31 cellular contexts compared by ENCODE assay signal in the genomic region with DNA sequence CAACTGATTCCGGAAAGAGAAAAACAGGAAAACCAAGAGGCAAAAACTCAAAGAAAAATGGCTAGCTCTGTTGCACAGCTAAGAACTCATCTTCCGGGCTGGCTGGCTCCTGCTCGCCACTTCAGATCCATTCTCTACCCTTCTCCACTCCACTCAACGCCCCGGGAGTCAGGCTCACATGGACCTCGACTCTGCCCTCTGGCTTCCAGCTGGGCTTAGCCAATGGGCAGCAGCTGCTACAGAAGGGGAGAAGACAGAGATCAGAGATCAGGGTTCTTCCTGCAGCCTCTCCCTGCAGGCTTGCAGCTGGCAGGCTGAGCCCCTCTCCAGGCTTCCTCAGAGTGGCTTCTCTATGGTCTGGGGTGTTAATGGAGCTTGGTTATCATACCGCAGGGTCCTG.
"Had no signal": no experiment of that assay in that cellular context is flagged by ENCODE, and none has a peak within 500 bp of the region (broad histone marks: within the 10 kb centered on the region; RNA-seq: fewer than 3 reads in every experiment).

No MANE protein-coding gene starts in this region.

- H3K36me3 ChIP-seq: neutrophil, ovary, prostate gland, uterus had no signal

- H3K4me3 ChIP-seq: ovary, prostate gland, smooth muscle cell, uterus had no signal

- DNase-seq: activated CD4-positive, alpha-beta memory T cell treated with anti-CD3 and anti-CD28 coated beads for 36 hours; activated CD4-positive, alpha-beta T cell treated with anti-CD3 and anti-CD28 coated beads, Interleukin-2, amount 10 ng/mL, durations not matched to agents 24 days and 14 days; activated CD8-positive, alpha-beta memory T cell treated with anti-CD3 and anti-CD28 coated beads, Interleukin-2, amount 50 U/mL, for 48 hours; activated gamma-delta T cell treated with Interleukin-2 at 50 U/mL for 16 hours; activated naive CD4-positive, alpha-beta T cell treated with anti-CD3 and anti-CD28 coated beads, Interleukin-2, amount 50 U/mL, for 16 hours; activated T-cell treated with anti-CD3 and anti-CD28 coated beads, Interleukin-2, amount 50 U/mL, for 4 hours; amniotic stem cell; caudate nucleus; cortex of kidney; effector memory CD8-positive, alpha-beta T cell; erythroblast; head of caudate nucleus; hippocampal formation; left cardiac atrium; left ventricle myocardium superior; mammary epithelial cell; naive B cell; nephron progenitor cell; ovary; retina; stimulated activated CD4-positive, alpha-beta T cell treated with anti-CD3 and anti-CD28 coated beads, Interleukin-1b, Interleukin-23, amount 100 ng/mL, for 48 hours; stimulated activated CD4-positive, alpha-beta T cell treated with anti-CD3 and anti-CD28 coated beads, Interleukin-4, amount 100 ng/mL, for 4 hours; stimulated activated CD8-positive, alpha-beta memory T cell treated with anti-CD3 and anti-CD28 coated beads, Interleukin-4, amount 100 ng/mL, for 48 hours; stimulated activated naive CD8-positive, alpha-beta T cell treated with anti-CD3 and anti-CD28 coated beads, Interleukin-15, amount 100 ng/mL, for 72 hours; substantia nigra; uterus had no signal

- H3K9me3 ChIP-seq: neutrophil, ovary, prostate gland, uterus had no signal

- H3K27me3 ChIP-seq: neutrophil, ovary, uterus had no signal

- H3K27ac ChIP-seq: neutrophil, ovary, prostate gland, uterus had no signal

- ATAC-seq: activated T-cell treated with anti-CD3 and anti-CD28 coated beads, Interleukin-2, amount 50 U/mL, for 4 hours; activated T-helper 17 cell treated with anti-CD3 and anti-CD28 coated beads, Interleukin-2, amount 50 U/mL, for 72 hours; effector memory CD8-positive, alpha-beta T cell; left cardiac atrium; left ventricle myocardium superior; stimulated activated memory B cell treated with anti-CD40 and anti-IgM and Interleukin-4, amounts not matched to agents 10 μg/mL and 1 μg/mL and 100 μg/mL, for 72 hours; stimulated activated naive CD8-positive, alpha-beta T cell treated with anti-CD3 and anti-CD28 coated beads, Interleukin-15, amount 100 ng/mL, for 72 hours had no signal

- H3K4me1 ChIP-seq: prostate gland, uterus had no signal
